ENCODE assay signal across 1 cellular context in the genomic region with DNA sequence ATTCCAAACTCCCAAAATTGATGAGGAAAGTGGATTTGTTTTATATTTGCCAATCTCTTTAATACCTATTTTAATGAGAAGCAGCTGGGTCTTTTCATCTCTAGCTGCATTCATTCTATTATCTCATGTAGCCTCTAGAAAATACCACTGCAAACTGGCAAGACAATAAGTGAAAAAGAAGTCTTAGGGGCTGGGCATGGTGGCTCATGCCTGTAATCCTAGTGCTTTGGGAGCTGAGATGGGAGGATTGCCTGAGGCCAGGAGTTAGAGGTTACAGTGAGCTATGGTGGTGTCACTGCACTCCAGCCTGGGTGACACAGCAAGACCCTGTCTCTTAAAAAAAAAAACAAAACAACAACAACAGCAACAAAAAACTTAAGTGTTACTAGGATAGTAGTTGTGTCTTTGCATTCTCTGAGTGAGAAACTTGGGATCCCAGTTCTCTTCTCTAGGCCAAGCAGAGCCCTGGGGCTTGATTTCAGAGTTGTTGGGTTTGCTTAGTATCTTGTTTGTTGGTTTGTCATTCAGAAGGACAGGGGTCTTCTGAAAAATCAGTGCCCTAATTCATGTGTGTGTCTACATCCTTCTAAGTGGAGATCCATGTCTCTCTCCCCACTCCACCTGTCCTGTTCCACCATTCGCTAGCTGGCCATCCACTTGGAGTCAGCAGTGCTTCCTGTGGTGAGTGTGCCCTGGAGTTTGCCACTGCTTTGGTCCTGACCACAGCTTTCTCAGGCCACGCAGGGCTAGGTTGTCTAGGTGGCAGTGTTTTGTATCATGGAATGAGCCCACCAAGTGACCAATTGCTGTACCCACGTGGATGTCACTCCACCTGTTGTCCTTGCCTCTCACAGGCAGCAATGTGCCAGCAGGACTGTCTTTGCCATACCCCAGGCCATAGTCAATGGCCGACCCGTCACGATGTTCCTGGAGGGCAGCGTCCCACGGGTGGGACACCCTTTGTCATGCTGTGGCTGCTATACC.
TF ChIP-seq lines count a peak whose summit lies in the region.

No MANE protein-coding gene starts in this region.

TF ChIP-seq in H1, 55 proteins besides CTCF, POLR2A, EP300 and RAD21:
- TF ChIP-seq EGR1 (IDR thresholded peaks at IDR 0.05; ENCODE audit: borderline replicate concordance, low read depth, low read length) (no peak), TCF12 (IDR thresholded peaks at IDR 0.05; ENCODE audit: low read depth, low read length) (no peak), CHD1 (IDR thresholded peaks at IDR 0.05; ENCODE audit: low read depth, low read length) (no peak), ASH2L (IDR thresholded peaks at IDR 0.05; ENCODE audit: low read length) (no peak), POLR2AphosphoS5 (IDR thresholded peaks at IDR 0.05; ENCODE audit: low read depth, low read length) (no peak), FOSL1 (IDR thresholded peaks at IDR 0.05; ENCODE audit: insufficient read depth, low read depth, low read length) (no peak), SUZ12 (IDR thresholded peaks at IDR 0.05; ENCODE audit: low read length) (no peak), SP4 (IDR thresholded peaks at IDR 0.05; ENCODE audit: low read length) (no peak), TEAD4 (IDR thresholded peaks at IDR 0.05; ENCODE audit: low read depth, low read length) (no peak), PHF8 (conservative IDR thresholded peaks at IDR 0.05; ENCODE audit: low read depth, low read length) (no peak)
TF ChIP-seq in H1: peak in this region for 0.
